Comparison of ENCODE assay signal across 1 cellular context in the genomic region with DNA sequence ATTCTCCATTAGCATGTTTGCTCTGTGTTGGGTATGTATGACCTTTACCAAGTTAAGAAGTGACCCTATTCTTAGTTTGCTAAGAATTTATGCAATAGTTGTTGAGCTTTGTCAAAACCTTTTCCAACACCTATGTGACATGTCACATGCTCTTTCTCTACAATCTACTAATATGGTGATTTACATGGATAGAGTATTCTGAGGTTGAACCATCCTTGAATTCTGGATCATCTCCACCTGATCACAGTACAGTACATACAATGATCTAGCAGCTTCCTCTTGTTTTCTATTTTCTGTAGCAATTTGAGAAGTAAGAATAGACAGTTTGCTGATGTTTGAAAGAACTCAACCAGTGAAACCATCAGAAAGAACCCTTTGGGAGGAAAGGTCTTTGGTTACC.
TF ChIP-seq lines count a peak whose summit lies in the region.

No MANE protein-coding gene starts in this region.

TF ChIP-seq in K562, 482 proteins besides CTCF, POLR2A, EP300 and RAD21 (continued from another document):
- TF ChIP-seq, protein P1, sequence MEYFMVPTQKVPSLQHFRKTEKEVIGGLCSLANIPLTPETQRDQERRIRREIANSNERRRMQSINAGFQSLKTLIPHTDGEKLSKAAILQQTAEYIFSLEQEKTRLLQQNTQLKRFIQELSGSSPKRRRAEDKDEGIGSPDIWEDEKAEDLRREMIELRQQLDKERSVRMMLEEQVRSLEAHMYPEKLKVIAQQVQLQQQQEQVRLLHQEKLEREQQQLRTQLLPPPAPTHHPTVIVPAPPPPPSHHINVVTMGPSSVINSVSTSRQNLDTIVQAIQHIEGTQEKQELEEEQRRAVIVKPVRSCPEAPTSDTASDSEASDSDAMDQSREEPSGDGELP (CRISPR knock-in tag; IDR thresholded peaks at IDR 0.05; ENCODE audit: borderline replicate concordance): no peak
- TF ChIP-seq ZNF280A (IDR thresholded peaks at IDR 0.05; ENCODE audit: low read depth, partially characterized antibody) (peak; percentile 18), USF2 (CRISPR knock-in tag; IDR thresholded peaks at IDR 0.05) (no peak), TRIM24 (IDR thresholded peaks at IDR 0.05) (peak; percentile 10 to 63; a peak in 1 of 4 replicates), IRF1 (CRISPR knock-in tag; IDR thresholded peaks at IDR 0.05; ENCODE audit: borderline replicate concordance) (no peak), HMGN3 (IDR thresholded peaks at IDR 0.05; ENCODE audit: borderline replicate concordance, extremely low read depth, insufficient read length, low read depth, low read length) (no peak), RFX7 (CRISPR knock-in tag; IDR thresholded peaks at IDR 0.05) (no peak), PTRF (tag; IDR thresholded peaks at IDR 0.05) (no peak), RBM14 (IDR thresholded peaks at IDR 0.05; ENCODE audit: borderline replicate concordance, insufficient read depth, low read depth, low read length) (no peak), MLX (CRISPR knock-in tag; conservative IDR thresholded peaks at IDR 0.05) (no peak), TRIM28 (IDR thresholded peaks at IDR 0.05) (peak; percentile 82), EHMT2 (IDR thresholded peaks at IDR 0.05) (peak; percentile 57; the same call in 1 of the 2 replicates), ZNF507 (tag; conservative IDR thresholded peaks at IDR 0.05) (no peak), NEUROD1 (IDR thresholded peaks at IDR 0.05; ENCODE audit: borderline replicate concordance, low read depth, low read length, partially characterized antibody) (no peak)
